ENCODE assay signal across 13 cellular contexts in the genomic region with DNA sequence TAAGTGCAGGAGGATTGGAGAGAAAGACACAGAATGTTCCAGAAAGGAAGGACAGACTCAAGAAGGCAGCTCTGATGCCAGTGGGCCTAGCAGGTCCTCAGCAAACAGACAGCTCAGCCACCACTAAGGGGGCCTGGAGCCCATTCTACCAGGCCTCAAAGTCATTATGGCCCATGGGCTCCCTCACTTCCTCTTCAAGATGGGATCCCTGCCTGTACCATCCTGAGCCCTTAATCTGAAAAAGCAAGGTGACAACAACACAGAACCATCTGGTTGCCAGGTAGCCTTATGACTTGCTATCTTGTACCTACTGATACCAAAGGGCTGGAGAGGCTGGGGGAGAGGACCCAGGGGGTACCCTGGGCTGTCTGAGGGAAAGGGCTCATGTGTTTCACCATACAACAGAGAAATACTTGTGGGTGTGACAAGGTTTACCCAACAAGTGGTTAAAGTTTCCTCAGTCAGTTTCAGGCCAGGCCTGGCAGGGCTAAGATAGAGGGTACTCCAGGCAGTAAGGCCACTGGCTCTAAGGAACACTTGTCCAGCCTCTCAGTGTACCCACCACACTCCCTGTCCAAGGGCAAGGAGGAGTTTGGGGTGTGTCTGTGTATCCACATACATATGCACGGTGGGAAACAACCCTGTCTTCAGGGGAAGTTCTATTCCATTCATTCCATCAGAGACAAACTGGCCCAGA. TPM values are rescaled to one million over a fixed set of nuclear protein-coding genes. Genes with fewer than 3 reads are reported as not detected.
A peak's percentile ranks its signal among the peaks of the same experiment; 100 is the strongest.
DNase-seq lines count a peak whose midpoint lies in the region; FAIRE-seq and TF ChIP-seq lines count a peak whose summit lies in the region.
"Had no signal": no experiment of that assay in that cellular context is flagged by ENCODE, and none has a peak within 500 bp of the region (broad histone marks: within the 10 kb centered on the region; RNA-seq: fewer than 3 reads in every experiment).

No MANE protein-coding gene starts in this region.

- no peak overlapping the region for H3K4me3 ChIP-seq in CD4-positive, alpha-beta memory T cell (ENCODE audit: low read length in 2 of 2)
- H3K4me3 ChIP-seq in PC-9 = no peak overlapping the region
- H3K4me3 ChIP-seq: K562, spleen had no signal

- POLR2A ChIA-PET in CD4-positive, alpha-beta memory T cell (lab: Charles Lee; ENCODE audit: partially characterized antibody) = interaction anchor here (0.6 to 23.7 kb wide), 8 partner anchors 14 to 113 kb away, joined by 3 to 313 read pairs (median 3); a partner anchor contains a TSS
- POLR2A ChIA-PET in PC-9 (lab: Charles Lee; ENCODE audit: unreplicated experiment) = interaction anchor here (0.6 to 0.7 kb wide), 2 partner anchors 17 to 27 kb away, joined by 5 to 11 read pairs; no protein-coding TSS in a partner anchor

- H4K20me1 ChIP-seq in PC-9 (ENCODE audit: insufficient read depth) = peaks cover 42% of the 10 kb centered on the region

- intact Hi-C loops in CD4-positive, alpha-beta memory T cell (cut with micrococcal nuclease) = loop anchor here (1.0 kb wide), 3 partner anchors 13 to 106 kb away; no protein-coding TSS in a partner anchor
- intact Hi-C loops in activated T-helper 2 cell treated with anti-CD3 and anti-CD28 coated beads, Interferon-gamma antibody, Interleukin-2, Interleukin-4, amounts not matched to agents 10 μg/mL and 5 μg/mL and 100 μg/mL, durations not matched to agents 14 hours and 24 hours and 36 hours (cut with micrococcal nuclease) = no loop called here
- intact Hi-C loops in PC-9 (cut with micrococcal nuclease; ENCODE audit: unreplicated experiment) = no loop called here

- BruUV-seq in PC-9 (replicated peaks; lab: Mats Ljungman, UMichigan) = no TSS peak

- H3F3A ChIP-seq in PC-9 (ENCODE audit: insufficient read depth, low read depth) = peaks cover 62% of the 10 kb centered on the region

- CTCF ChIA-PET in CD4-positive, alpha-beta memory T cell (lab: Charles Lee; ENCODE audit: partially characterized antibody) = interaction anchor here (0.8 to 25.4 kb wide), 7 partner anchors 9 to 144 kb away, joined by 4 to 603 read pairs (median 5); no protein-coding TSS in a partner anchor
- CTCF ChIA-PET in PC-9 (lab: Charles Lee) = no interaction called here

- H3K36me3 Mint-ChIP-seq in T-helper 2 cell treated with Interferon-gamma antibody and Interleukin-4, amounts not matched to agents 5 μg/mL and 100 μg/mL, for 36 hours (ENCODE audit: low read depth) = peaks cover 33% of the 10 kb centered on the region
- peaks cover 52 to 89% of the 10 kb centered on the region in 2 donors for H3K36me3 Mint-ChIP-seq in CD4-positive, alpha-beta memory T cell
- peaks cover 62% of the 10 kb centered on the region for H3K36me3 Mint-ChIP-seq in activated T-helper 2 cell treated with anti-CD3 and anti-CD28 coated beads, Interferon-gamma antibody, Interleukin-2, Interleukin-4, amounts not matched to agents 10 μg/mL and 5 μg/mL and 100 μg/mL, durations not matched to agents 14 hours and 24 hours and 36 hours (ENCODE audit: low read depth)
- peaks cover 10% of the 10 kb centered on the region for H3K36me3 Mint-ChIP-seq in mesothelial cell of epicardium

- no peaks in the 10 kb centered on the region for H3K27me3 Mint-ChIP-seq in T-helper 2 cell treated with Interferon-gamma antibody and Interleukin-4, amounts not matched to agents 5 μg/mL and 100 μg/mL, for 36 hours (ENCODE audit: low read depth)
- H3K27me3 Mint-ChIP-seq in CD4-positive, alpha-beta memory T cell = no peaks in the 10 kb centered on the region
- no peaks in the 10 kb centered on the region for H3K27me3 Mint-ChIP-seq in activated T-helper 2 cell treated with anti-CD3 and anti-CD28 coated beads, Interferon-gamma antibody, Interleukin-2, Interleukin-4, amounts not matched to agents 10 μg/mL and 5 μg/mL and 100 μg/mL, durations not matched to agents 14 hours and 24 hours and 36 hours (ENCODE audit: low read depth)
- no peaks in the 10 kb centered on the region for H3K27me3 Mint-ChIP-seq in mesothelial cell of epicardium (ENCODE audit: low read depth)

- DNase-seq in T-helper 2 cell treated with Interferon-gamma antibody and Interleukin-4, amounts not matched to agents 5 μg/mL and 100 μg/mL, for 36 hours (ENCODE audit: low spot score) = no peak
- DNase-seq in T-helper 2 cell (no peak), mesothelial cell of epicardium (ENCODE audit: low spot score in 2 of 2, unreplicated experiment in 2 of 2) (peak in 1 of 2 experiments; percentile 29), D721Med (ENCODE audit: insufficient read length, low spot score) (no peak), NCI-H146 (lab: John Stamatoyannopoulos, UW) (no peak), PC-9 (no peak)
- DNase-seq in CD4-positive, alpha-beta memory T cell = no peak
- DNase-seq in activated T-helper 2 cell treated with anti-CD3 and anti-CD28 coated beads, Interferon-gamma antibody, Interleukin-2, Interleukin-4, amounts not matched to agents 10 μg/mL and 5 μg/mL and 100 μg/mL, durations not matched to agents 14 hours and 24 hours and 36 hours (ENCODE audit: low spot score) = no peak

- no peak overlapping the region for H3K27ac ChIP-seq in CD4-positive, alpha-beta memory T cell (ENCODE audit: low read depth, low read length)
- H3K27ac ChIP-seq in PC-9 = no peak overlapping the region
- H3K27ac ChIP-seq: parathyroid adenoma had no signal

- TF ChIP-seq CTCF in mesothelial cell of epicardium (IDR thresholded peaks at IDR 0.05; ENCODE audit: unreplicated experiment) (no peak), D721Med (IDR thresholded peaks at IDR 0.05; ENCODE audit: insufficient read depth, missing control alignments) (no peak), PC-9 (conservative IDR thresholded peaks at IDR 0.05) (no peak)

- no peaks in the 10 kb centered on the region for H3K9me2 ChIP-seq in PC-9 (ENCODE audit: insufficient read depth)

- FAIRE-seq in D721Med (lab: Jason Lieb, UNC) = no peak
- FAIRE-seq: colon, islet of Langerhans had no signal

- peaks cover 14% of the 10 kb centered on the region for H3K79me2 ChIP-seq in PC-9 (ENCODE audit: low read depth)

- H3K9me3 Mint-ChIP-seq in T-helper 2 cell treated with Interferon-gamma antibody and Interleukin-4, amounts not matched to agents 5 μg/mL and 100 μg/mL, for 36 hours = no peaks in the 10 kb centered on the region
- H3K9me3 Mint-ChIP-seq in CD4-positive, alpha-beta memory T cell = peaks cover 0 to 4% (median 0%) of the 10 kb centered on the region in 8 donors
- no peaks in the 10 kb centered on the region for H3K9me3 Mint-ChIP-seq in activated T-helper 2 cell treated with anti-CD3 and anti-CD28 coated beads, Interferon-gamma antibody, Interleukin-2, Interleukin-4, amounts not matched to agents 10 μg/mL and 5 μg/mL and 100 μg/mL, durations not matched to agents 14 hours and 24 hours and 36 hours
- no peaks in the 10 kb centered on the region for H3K9me3 Mint-ChIP-seq in mesothelial cell of epicardium

- H3K4me2 ChIP-seq in PC-9 = no peak overlapping the region

- peaks cover 24% of the 10 kb centered on the region for H3K4me1 ChIP-seq in CD4-positive, alpha-beta memory T cell (ENCODE audit: insufficient read depth, low read length)
- H3K4me1 ChIP-seq in PC-9 (replicated peaks; ENCODE audit: insufficient read depth) = peaks cover 15% of the 10 kb centered on the region

- H2AFZ ChIP-seq in PC-9 = no peak overlapping the region
- H2AFZ ChIP-seq: parathyroid adenoma had no signal

- no peaks in the 10 kb centered on the region for H3K27me3 ChIP-seq in CD4-positive, alpha-beta memory T cell (ENCODE audit: insufficient read depth, low read length)
- H3K27me3 ChIP-seq in PC-9 (ENCODE audit: insufficient read depth, low read depth) = no peaks in the 10 kb centered on the region
- H3K27me3 ChIP-seq: spleen had no signal

- peaks cover 8% of the 10 kb centered on the region for H3K4me1 Mint-ChIP-seq in T-helper 2 cell treated with Interferon-gamma antibody and Interleukin-4, amounts not matched to agents 5 μg/mL and 100 μg/mL, for 36 hours (ENCODE audit: low read depth)
- H3K4me1 Mint-ChIP-seq in CD4-positive, alpha-beta memory T cell = peaks cover 21 to 70% (median 43%) of the 10 kb centered on the region in 4 donors
- H3K4me1 Mint-ChIP-seq in activated T-helper 2 cell treated with anti-CD3 and anti-CD28 coated beads, Interferon-gamma antibody, Interleukin-2, Interleukin-4, amounts not matched to agents 10 μg/mL and 5 μg/mL and 100 μg/mL, durations not matched to agents 14 hours and 24 hours and 36 hours (ENCODE audit: low read depth) = peaks cover 14% of the 10 kb centered on the region
- peaks cover 19% of the 10 kb centered on the region for H3K4me1 Mint-ChIP-seq in mesothelial cell of epicardium

- H3K27ac Mint-ChIP-seq in T-helper 2 cell treated with Interferon-gamma antibody and Interleukin-4, amounts not matched to agents 5 μg/mL and 100 μg/mL, for 36 hours = peak overlapping the region; percentile 50
- peak overlapping the region; percentile 72 to 98 (median 89) for H3K27ac Mint-ChIP-seq in CD4-positive, alpha-beta memory T cell
- H3K27ac Mint-ChIP-seq in activated T-helper 2 cell treated with anti-CD3 and anti-CD28 coated beads, Interferon-gamma antibody, Interleukin-2, Interleukin-4, amounts not matched to agents 10 μg/mL and 5 μg/mL and 100 μg/mL, durations not matched to agents 14 hours and 24 hours and 36 hours = peak overlapping the region; percentile 40
- H3K27ac Mint-ChIP-seq in mesothelial cell of epicardium = peak overlapping the region; percentile 62

- H3K36me3 ChIP-seq in CD4-positive, alpha-beta memory T cell (ENCODE audit: insufficient read depth, low read length) = peaks cover 82% of the 10 kb centered on the region
- H3K36me3 ChIP-seq in PC-9 (ENCODE audit: low read depth) = 0 out of 2 replicates have a peak, but pooled peaks cover 17% of the 10 kb centered on the region

- H3K4me3 Mint-ChIP-seq in T-helper 2 cell treated with Interferon-gamma antibody and Interleukin-4, amounts not matched to agents 5 μg/mL and 100 μg/mL, for 36 hours = no peak overlapping the region
- peak overlapping the region in 1 of 8 donors; percentile 22 for H3K4me3 Mint-ChIP-seq in CD4-positive, alpha-beta memory T cell
- no peak overlapping the region for H3K4me3 Mint-ChIP-seq in activated T-helper 2 cell treated with anti-CD3 and anti-CD28 coated beads, Interferon-gamma antibody, Interleukin-2, Interleukin-4, amounts not matched to agents 10 μg/mL and 5 μg/mL and 100 μg/mL, durations not matched to agents 14 hours and 24 hours and 36 hours (ENCODE audit: low read depth)
- no peak overlapping the region for H3K4me3 Mint-ChIP-seq in mesothelial cell of epicardium

- H3K9me3 ChIP-seq in CD4-positive, alpha-beta memory T cell (ENCODE audit: control insufficient read depth in 1 of 2, low read length in 2 of 2) = no peaks in the 10 kb centered on the region
- H3K9me3 ChIP-seq in PC-9 (ENCODE audit: insufficient read depth, low read depth) = no peaks in the 10 kb centered on the region
- H3K9me3 ChIP-seq: spleen had no signal

RNA-seq across cellular contexts. Expression of a gene that starts 30.7 kb away (rescaled TPM):
- 100 to 1,000 TPM; 770 to 841 TPM for total RNA-seq in CD4-positive, alpha-beta memory T cell
- polyA plus RNA-seq in CD4-positive, alpha-beta memory T cell = 100 to 1,000 TPM; 102 to 474 TPM
- total RNA-seq in activated T-helper 2 cell treated with anti-CD3 and anti-CD28 coated beads, Interferon-gamma antibody, Interleukin-2, Interleukin-4, amounts not matched to agents 10 μg/mL and 5 μg/mL and 100 μg/mL, durations not matched to agents 14 hours and 24 hours and 36 hours = 8.4 and 10.0 TPM in 2 replicates
- total RNA-seq in mesothelial cell of epicardium (7.5 to 9.0 TPM (median 8.0 TPM) in 3 replicates), PC-9 (2021) (8.9 and 13.0 TPM in 2 replicates)

RNA-seq across cellular contexts. Expression of a gene that starts 31.5 kb away (rescaled TPM):
- total RNA-seq in CD4-positive, alpha-beta memory T cell = 100 to 1,000 TPM; 234 to 246 TPM
- 1,000 to 10,000 TPM; 1,076 to 1,639 TPM for polyA plus RNA-seq in CD4-positive, alpha-beta memory T cell
- total RNA-seq in activated T-helper 2 cell treated with anti-CD3 and anti-CD28 coated beads, Interferon-gamma antibody, Interleukin-2, Interleukin-4, amounts not matched to agents 10 μg/mL and 5 μg/mL and 100 μg/mL, durations not matched to agents 14 hours and 24 hours and 36 hours = 254 and 257 TPM in 2 replicates
- total RNA-seq in mesothelial cell of epicardium = 342 to 352 TPM (median 344 TPM) in 3 replicates
- total RNA-seq in PC-9 (2021) = 335 and 409 TPM in 2 replicates

Comparison
In these comparisons a context has a peak if more than half of its experiments do, and no peak if none do; other contexts are left out.
1. RNA of a gene that starts 30.7 kb away (total RNA-seq): 770 to 841 TPM in CD4-positive, alpha-beta memory T cell; 8.9 to 13.0 TPM in PC-9, 8.4 to 10.0 TPM in activated T-helper 2 cell treated with anti-CD3 and anti-CD28 coated beads, Interferon-gamma antibody, Interleukin-2, Interleukin-4, amounts not matched to agents 10 μg/mL and 5 μg/mL and 100 μg/mL, durations not matched to agents 14 hours and 24 hours and 36 hours and 7.5 to 9.0 TPM in mesothelial cell of epicardium; every median in the first group is over 10 times any median in the second.
2. Peak in every context shown above with its lines, with median percentiles within 50 percentile points of each other: H3K27ac Mint-ChIP-seq.